ENCODE assay signal across 2 cellular contexts in genomic region chr2:61597300-61598289, GRCh38.
TF ChIP-seq lines count a peak whose summit lies in the region.

No MANE protein-coding gene starts in this region.

TF ChIP-seq in HCT116, 20 proteins besides CTCF, POLR2A, EP300 and RAD21 (continued from another document):
- TF ChIP-seq REST (IDR thresholded peaks at IDR 0.05; ENCODE audit: low read depth) (no peak), POLR2AphosphoS5 (IDR thresholded peaks at IDR 0.05; ENCODE audit: low read depth, low read length) (no peak), JUND (IDR thresholded peaks at IDR 0.05) (no peak), SP1 (IDR thresholded peaks at IDR 0.05; ENCODE audit: low read depth) (no peak), FOSL1 (IDR thresholded peaks at IDR 0.05; ENCODE audit: low read depth) (no peak), EZH2 (IDR thresholded peaks at IDR 0.05) (no peak), SRF (IDR thresholded peaks at IDR 0.05; ENCODE audit: low read depth) (no peak), ZFX (IDR thresholded peaks at IDR 0.05) (no peak)

TF ChIP-seq in WTC11, 78 proteins besides CTCF, POLR2A, EP300 and RAD21 (continued from another document):
- 0 out of 2 replicates have a peak, but pooled peaks have one; percentile 21 for TF ChIP-seq SP1 (CRISPR knock-in tag; conservative IDR thresholded peaks at IDR 0.05)
- peak; percentile 48; the same call in 1 of the 2 replicates for TF ChIP-seq MYBL2 (CRISPR knock-in tag; IDR thresholded peaks at IDR 0.05)
- no peak for TF ChIP-seq ZNF281 (CRISPR knock-in tag; IDR thresholded peaks at IDR 0.05)
